1 cellular context compared by ENCODE assay signal in the genomic region with DNA sequence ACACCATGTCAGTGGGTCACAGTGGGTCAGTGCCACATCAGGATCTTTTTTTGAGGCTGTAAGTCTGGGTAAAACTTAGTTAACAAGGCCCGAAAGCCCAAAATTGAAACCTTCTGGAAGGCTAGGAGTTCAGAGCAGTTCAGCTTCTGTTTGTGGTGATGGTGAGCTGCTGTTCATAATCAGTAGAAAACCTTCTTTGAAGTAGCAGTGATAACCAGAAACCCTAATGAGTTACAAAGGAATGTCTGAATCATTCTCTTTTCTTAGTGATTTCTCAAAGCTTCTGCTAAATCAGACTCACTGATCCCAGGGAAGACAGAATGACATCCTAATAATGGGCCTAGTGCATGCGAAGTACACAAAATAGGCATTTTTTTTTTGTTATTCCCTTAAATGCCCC.
TF ChIP-seq lines count a peak whose summit lies in the region.

No MANE protein-coding gene starts in this region.

TF ChIP-seq in HepG2, 621 proteins besides CTCF, POLR2A, EP300 and RAD21 (continued from another document):
- TF ChIP-seq, protein P1, sequence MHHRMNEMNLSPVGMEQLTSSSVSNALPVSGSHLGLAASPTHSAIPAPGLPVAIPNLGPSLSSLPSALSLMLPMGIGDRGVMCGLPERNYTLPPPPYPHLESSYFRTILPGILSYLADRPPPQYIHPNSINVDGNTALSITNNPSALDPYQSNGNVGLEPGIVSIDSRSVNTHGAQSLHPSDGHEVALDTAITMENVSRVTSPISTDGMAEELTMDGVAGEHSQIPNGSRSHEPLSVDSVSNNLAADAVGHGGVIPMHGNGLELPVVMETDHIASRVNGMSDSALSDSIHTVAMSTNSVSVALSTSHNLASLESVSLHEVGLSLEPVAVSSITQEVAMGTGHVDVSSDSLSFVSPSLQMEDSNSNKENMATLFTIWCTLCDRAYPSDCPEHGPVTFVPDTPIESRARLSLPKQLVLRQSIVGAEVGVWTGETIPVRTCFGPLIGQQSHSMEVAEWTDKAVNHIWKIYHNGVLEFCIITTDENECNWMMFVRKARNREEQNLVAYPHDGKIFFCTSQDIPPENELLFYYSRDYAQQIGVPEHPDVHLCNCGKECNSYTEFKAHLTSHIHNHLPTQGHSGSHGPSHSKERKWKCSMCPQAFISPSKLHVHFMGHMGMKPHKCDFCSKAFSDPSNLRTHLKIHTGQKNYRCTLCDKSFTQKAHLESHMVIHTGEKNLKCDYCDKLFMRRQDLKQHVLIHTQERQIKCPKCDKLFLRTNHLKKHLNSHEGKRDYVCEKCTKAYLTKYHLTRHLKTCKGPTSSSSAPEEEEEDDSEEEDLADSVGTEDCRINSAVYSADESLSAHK (CRISPR knock-in tag; IDR thresholded peaks at IDR 0.05; ENCODE audit: borderline replicate concordance) = no peak
- TF ChIP-seq PITX1 (CRISPR knock-in tag; IDR thresholded peaks at IDR 0.05) (no peak), SSRP1 (CRISPR knock-in tag; IDR thresholded peaks at IDR 0.05) (no peak), RFX1 (IDR thresholded peaks at IDR 0.05) (no peak), HNF4A (CRISPR knock-in tag; IDR thresholded peaks at IDR 0.05) (no peak), ZNF264 (CRISPR knock-in tag; IDR thresholded peaks at IDR 0.05) (no peak), ZNF12 (CRISPR knock-in tag; IDR thresholded peaks at IDR 0.05) (no peak)
